10 cellular contexts compared by ENCODE assay signal in genomic region chr11:124747406-124748099, GRCh38. TPM values are rescaled to one million over a fixed set of nuclear protein-coding genes. Genes with fewer than 3 reads are reported as not detected.
DNase-seq lines count a peak whose midpoint lies in the region; ATAC-seq and TF ChIP-seq lines count a peak whose summit lies in the region.
"Had no signal": no experiment of that assay in that cellular context is flagged by ENCODE, and none has a peak within 500 bp of the region (broad histone marks: within the 10 kb centered on the region; RNA-seq: fewer than 3 reads in every experiment).

No MANE protein-coding gene starts in this region.

- peak overlapping the region; percentile 58 for H3K4me3 ChIP-seq in lower lobe of right lung

- H3K27ac Mint-ChIP-seq in activated naive CD8-positive, alpha-beta T cell, result no peak overlapping the region

- peak overlapping the region; percentile 98 for H3K4me3 Mint-ChIP-seq in activated naive CD8-positive, alpha-beta T cell

- H3K9me3 ChIP-seq in ES-I3 (ENCODE audit: control insufficient read depth, insufficient read depth, low read length) (no peaks in the 10 kb centered on the region), lower lobe of right lung (no peaks in the 10 kb centered on the region)

- H3K36me3 Mint-ChIP-seq in activated naive CD8-positive, alpha-beta T cell, result no peaks in the 10 kb centered on the region

- intact Hi-C loops in lower lobe of right lung (cut with DNase I), result loop anchor here (10.0 kb wide), 1 partner anchor 73 kb away; the partner anchor contains the start of genes SIAE and SPA17

- peak overlapping the region; percentile 56; the same call in 1 of the 2 replicates for H3K9ac ChIP-seq in ES-I3 (ENCODE audit: low read depth, low read length)
- H3K9ac ChIP-seq: parathyroid adenoma had no signal

- H3K4me1 Mint-ChIP-seq in activated naive CD8-positive, alpha-beta T cell (ENCODE audit: low read depth), result peaks cover 18% of the 10 kb centered on the region

- H3K9me3 Mint-ChIP-seq in activated naive CD8-positive, alpha-beta T cell (ENCODE audit: low read depth), result no peaks in the 10 kb centered on the region

- no peaks in the 10 kb centered on the region for H3K27me3 Mint-ChIP-seq in activated naive CD8-positive, alpha-beta T cell

- H3K4me1 ChIP-seq in ES-I3 (ENCODE audit: insufficient read depth, low read length) (peaks cover 13% of the 10 kb centered on the region), lower lobe of right lung (peaks cover 50% of the 10 kb centered on the region)
- H3K4me1 ChIP-seq: parathyroid adenoma had no signal

- H3K36me3 ChIP-seq in ES-I3 (ENCODE audit: insufficient read depth, low read length) (no peaks in the 10 kb centered on the region), lower lobe of right lung (peaks cover 4% of the 10 kb centered on the region)

- ATAC-seq in lower lobe of right lung (no peak), GM21381 (IDR thresholded peaks at IDR 0.05; ENCODE audit: unreplicated experiment) (no peak), GM21515 (IDR thresholded peaks at IDR 0.05; ENCODE audit: unreplicated experiment) (no peak)

- DNase-seq in lower lobe of right lung (no peak), putamen (ENCODE audit: low spot score) (no peak), HCEC 1CT (no peak)

- H3K27me3 ChIP-seq in lower lobe of right lung (ENCODE audit: low read depth), result no peaks in the 10 kb centered on the region

- TF ChIP-seq CTCF in 22Rv1 (IDR thresholded peaks at IDR 0.05), result no peak
- TF ChIP-seq CTCF in lower lobe of right lung (IDR thresholded peaks at IDR 0.05), result no peak

- peak overlapping the region; percentile 73 for H3K27ac ChIP-seq in 22Rv1
- peak overlapping the region; percentile 80 for H3K27ac ChIP-seq in lower lobe of right lung
- H3K27ac ChIP-seq: parathyroid adenoma had no signal

RNA-seq across cellular contexts. Expression of gene VSIG2, which starts 4.5 kb away (rescaled TPM):
- total RNA-seq in lower lobe of right lung, result 30.5 TPM
- total RNA-seq: LHCN-M2 had no signal

RNA-seq across cellular contexts. Expression of gene NRGN, which starts 7.8 kb away (rescaled TPM):
- total RNA-seq in lower lobe of right lung, result 99.1 TPM

RNA-seq across cellular contexts. Expression of gene ESAM, which starts 14.5 kb away (rescaled TPM):
- 131 TPM for total RNA-seq in lower lobe of right lung

RNA-seq across cellular contexts. Expression of gene MSANTD2, which starts 52.7 kb away (rescaled TPM):
- 15.4 TPM for total RNA-seq in lower lobe of right lung
